In genomic region chr2:158181171-158181570, GRCh38 we compare ENCODE assay signal across 15 cellular contexts.
"Had no signal": no experiment of that assay in that cellular context is flagged by ENCODE, and none has a peak within 500 bp of the region (broad histone marks: within the 10 kb centered on the region; RNA-seq: fewer than 3 reads in every experiment).

No MANE protein-coding gene starts in this region.

- H3K4me1 ChIP-seq: pancreas had no signal

- H3K9me3 ChIP-seq: mucosa of descending colon, pancreas, stomach, thoracic aorta had no signal

- H3K36me3 ChIP-seq: brain microvascular endothelial cell, pancreas, stomach, thoracic aorta had no signal

- ATAC-seq: left lobe of liver; mucosa of descending colon; naive thymus-derived CD4-positive, alpha-beta T cell; pancreas had no signal

- H3K4me1 Mint-ChIP-seq: activated CD4-positive, alpha-beta T cell treated with anti-CD3 and anti-CD28 coated beads, Interleukin-2, amount 10 ng/mL, durations not matched to agents 7 days and 5 days; activated naive CD8-positive, alpha-beta T cell treated with anti-CD3 and anti-CD28 coated beads, Interleukin-2, amount 10 ng/mL, durations not matched to agents 7 days and 5 days had no signal

- H3K9me3 Mint-ChIP-seq: activated CD4-positive, alpha-beta T cell treated with anti-CD3 and anti-CD28 coated beads, Interleukin-2, amount 10 ng/mL, durations not matched to agents 7 days and 5 days; activated naive CD8-positive, alpha-beta T cell treated with anti-CD3 and anti-CD28 coated beads, Interleukin-2, amount 10 ng/mL, durations not matched to agents 7 days and 5 days; activated T-helper 1 cell treated with anti-CD3 and anti-CD28 coated beads, Interleukin-12 subunit alpha, Interleukin-12 subunit beta, Interleukin-2, Interleukin-4 antibody, amounts not matched to agents 30 ng/mL and 10 ng/mL and 1 ng/mL, durations not matched to agents 14 hours and 24 hours and 36 hours; naive thymus-derived CD4-positive, alpha-beta T cell had no signal

- H3K27ac ChIP-seq: brain microvascular endothelial cell, pancreas, stomach, thoracic aorta had no signal

- H3K4me3 Mint-ChIP-seq: activated CD4-positive, alpha-beta T cell treated with anti-CD3 and anti-CD28 coated beads, Interleukin-2, amount 10 ng/mL, durations not matched to agents 7 days and 5 days; activated naive CD8-positive, alpha-beta T cell treated with anti-CD3 and anti-CD28 coated beads, Interleukin-2, amount 10 ng/mL, durations not matched to agents 7 days and 5 days; activated T-helper 1 cell treated with anti-CD3 and anti-CD28 coated beads, Interleukin-12 subunit alpha, Interleukin-12 subunit beta, Interleukin-2, Interleukin-4 antibody, amounts not matched to agents 30 ng/mL and 10 ng/mL and 1 ng/mL, durations not matched to agents 14 hours and 24 hours and 36 hours; naive thymus-derived CD4-positive, alpha-beta T cell had no signal

- H3K4me3 ChIP-seq: mucosa of descending colon, pancreas, stomach, thoracic aorta had no signal

- H3K36me3 Mint-ChIP-seq: activated naive CD8-positive, alpha-beta T cell treated with anti-CD3 and anti-CD28 coated beads, Interleukin-2, amount 10 ng/mL, durations not matched to agents 7 days and 5 days; naive thymus-derived CD4-positive, alpha-beta T cell had no signal

- DNase-seq: activated CD4-positive, alpha-beta T cell treated with anti-CD3 and anti-CD28 coated beads, Interleukin-2, amount 10 ng/mL, durations not matched to agents 7 days and 5 days; activated CD8-positive, alpha-beta memory T cell treated with anti-CD3 and anti-CD28 coated beads for 24 hours; activated naive CD8-positive, alpha-beta T cell treated with anti-CD3 and anti-CD28 coated beads, Interleukin-2, amount 10 ng/mL, durations not matched to agents 7 days and 5 days; brain microvascular endothelial cell; effector memory CD4-positive, alpha-beta T cell; islet precursor cell; mucosa of descending colon; naive thymus-derived CD4-positive, alpha-beta T cell; pancreas; stimulated activated CD4-positive, alpha-beta T cell treated with anti-CD3 and anti-CD28 coated beads, Interleukin-1b, Interleukin-23, amount 100 ng/mL, for 48 hours; stomach had no signal

- FAIRE-seq: pancreas, TTC549 had no signal

- H3K27me3 ChIP-seq: brain microvascular endothelial cell, pancreas, stomach had no signal

- H3K27ac Mint-ChIP-seq: activated CD4-positive, alpha-beta T cell treated with anti-CD3 and anti-CD28 coated beads, Interleukin-2, amount 10 ng/mL, durations not matched to agents 7 days and 5 days; activated naive CD8-positive, alpha-beta T cell treated with anti-CD3 and anti-CD28 coated beads, Interleukin-2, amount 10 ng/mL, durations not matched to agents 7 days and 5 days; activated T-helper 1 cell treated with anti-CD3 and anti-CD28 coated beads, Interleukin-12 subunit alpha, Interleukin-12 subunit beta, Interleukin-2, Interleukin-4 antibody, amounts not matched to agents 30 ng/mL and 10 ng/mL and 1 ng/mL, durations not matched to agents 14 hours and 24 hours and 36 hours; naive thymus-derived CD4-positive, alpha-beta T cell had no signal
